ENCODE assay signal across 39 cellular contexts in the genomic region with DNA sequence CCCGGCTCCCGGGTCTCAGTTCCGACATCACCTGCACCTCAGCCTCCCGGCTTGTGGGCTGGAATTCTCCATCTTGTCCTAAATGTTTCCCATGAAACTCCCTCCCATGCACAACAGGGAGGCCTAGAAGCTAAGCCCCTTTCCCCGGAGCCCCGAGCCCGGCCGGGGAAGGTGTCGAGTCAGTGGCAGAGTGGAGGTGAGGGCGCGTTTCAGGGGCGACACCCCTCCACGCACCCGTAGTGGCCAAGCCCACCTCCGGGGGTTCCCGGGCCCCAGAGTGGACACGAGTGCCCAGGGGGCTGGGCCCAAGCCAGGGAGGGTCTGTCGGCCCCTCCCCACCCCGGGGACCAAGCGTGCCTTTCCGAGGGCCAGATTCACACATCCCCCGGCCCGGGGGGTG. TPM values are rescaled to one million over a fixed set of nuclear protein-coding genes. Genes with fewer than 3 reads are reported as not detected.
"Had no signal": no experiment of that assay in that cellular context is flagged by ENCODE, and none has a peak within 500 bp of the region (broad histone marks: within the 10 kb centered on the region; RNA-seq: fewer than 3 reads in every experiment).

No MANE protein-coding gene starts in this region.

- H3K27me3 Mint-ChIP-seq: activated CD4-positive, alpha-beta memory T cell treated with anti-CD3 and anti-CD28 coated beads, Interleukin-2, amount 10 ng/mL, durations not matched to agents 7 days and 5 days; activated CD4-positive, alpha-beta T cell treated with anti-CD3 and anti-CD28 coated beads for 36 hours; activated CD4-positive, alpha-beta T cell treated with anti-CD3 and anti-CD28 coated beads, Interleukin-2, amount 10 ng/mL, durations not matched to agents 7 days and 5 days; activated CD8-positive, alpha-beta memory T cell treated with anti-CD3 and anti-CD28 coated beads, Interleukin-2, amount 10 ng/mL, durations not matched to agents 7 days and 5 days; activated naive CD4-positive, alpha-beta T cell treated with anti-CD3 and anti-CD28 coated beads, Interleukin-2, amount 10 ng/mL, durations not matched to agents 7 days and 5 days; activated naive CD4-positive, alpha-beta T cell treated with anti-CD3 and anti-CD28 coated beads, Interleukin-2, amount 50 U/mL, for 24 hours; activated naive CD8-positive, alpha-beta T cell; activated naive CD8-positive, alpha-beta T cell treated with anti-CD3 and anti-CD28 coated beads, Interleukin-2, amount 10 ng/mL, durations not matched to agents 7 days and 5 days; activated naive CD8-positive, alpha-beta T cell treated with anti-CD3 and anti-CD28 coated beads, Interleukin-2, amount 50 U/mL, for 24 hours; activated T-cell treated with anti-CD3 and anti-CD28 coated beads, Interleukin-2, amount 50 U/mL, for 24 hours; brain; central memory CD8-positive, alpha-beta T cell had no signal

- H3K27ac ChIP-seq: ascending aorta, cardiac muscle cell, VCaP had no signal

- H3K36me3 ChIP-seq: ascending aorta, cardiac muscle cell had no signal

- H3K4me1 ChIP-seq: ascending aorta had no signal

- H3K4me1 Mint-ChIP-seq: activated CD4-positive, alpha-beta memory T cell treated with anti-CD3 and anti-CD28 coated beads, Interleukin-2, amount 10 ng/mL, durations not matched to agents 7 days and 5 days; activated CD4-positive, alpha-beta T cell treated with anti-CD3 and anti-CD28 coated beads for 36 hours; activated CD4-positive, alpha-beta T cell treated with anti-CD3 and anti-CD28 coated beads, Interleukin-2, amount 10 ng/mL, durations not matched to agents 7 days and 5 days; activated CD8-positive, alpha-beta memory T cell treated with anti-CD3 and anti-CD28 coated beads, Interleukin-2, amount 10 ng/mL, durations not matched to agents 7 days and 5 days; activated naive CD4-positive, alpha-beta T cell treated with anti-CD3 and anti-CD28 coated beads, Interleukin-2, amount 10 ng/mL, durations not matched to agents 7 days and 5 days; activated naive CD4-positive, alpha-beta T cell treated with anti-CD3 and anti-CD28 coated beads, Interleukin-2, amount 50 U/mL, for 24 hours; activated naive CD8-positive, alpha-beta T cell treated with anti-CD3 and anti-CD28 coated beads, Interleukin-2, amount 10 ng/mL, durations not matched to agents 7 days and 5 days; activated naive CD8-positive, alpha-beta T cell treated with anti-CD3 and anti-CD28 coated beads, Interleukin-2, amount 50 U/mL, for 24 hours; central memory CD8-positive, alpha-beta T cell; WTC11 had no signal

- H3K4me3 Mint-ChIP-seq: activated CD4-positive, alpha-beta memory T cell treated with anti-CD3 and anti-CD28 coated beads, Interleukin-2, amount 10 ng/mL, durations not matched to agents 7 days and 5 days; activated CD4-positive, alpha-beta T cell treated with anti-CD3 and anti-CD28 coated beads for 36 hours; activated CD4-positive, alpha-beta T cell treated with anti-CD3 and anti-CD28 coated beads, Interleukin-2, amount 10 ng/mL, durations not matched to agents 7 days and 5 days; activated CD8-positive, alpha-beta memory T cell treated with anti-CD3 and anti-CD28 coated beads, Interleukin-2, amount 10 ng/mL, durations not matched to agents 7 days and 5 days; activated CD8-positive, alpha-beta T cell treated with anti-CD3 and anti-CD28 coated beads, Interleukin-2, amount 10 ng/mL, durations not matched to agents 7 days and 5 days; activated naive CD4-positive, alpha-beta T cell treated with anti-CD3 and anti-CD28 coated beads, Interleukin-2, amount 10 ng/mL, durations not matched to agents 7 days and 5 days; activated naive CD4-positive, alpha-beta T cell treated with anti-CD3 and anti-CD28 coated beads, Interleukin-2, amount 50 U/mL, for 24 hours; activated naive CD8-positive, alpha-beta T cell; activated naive CD8-positive, alpha-beta T cell treated with anti-CD3 and anti-CD28 coated beads, Interleukin-2, amount 10 ng/mL, durations not matched to agents 7 days and 5 days; activated naive CD8-positive, alpha-beta T cell treated with anti-CD3 and anti-CD28 coated beads, Interleukin-2, amount 50 U/mL, for 24 hours; activated T-cell treated with anti-CD3 and anti-CD28 coated beads, Interleukin-2, amount 50 U/mL, for 24 hours; brain; central memory CD8-positive, alpha-beta T cell; T-helper 1 cell treated with Interleukin-12 subunit alpha and Interleukin-12 subunit beta and Interleukin-4 antibody, amounts not matched to agents 30 μg/mL and 1 μg/mL, for 36 hours; T-helper 2 cell treated with Interferon-gamma antibody and Interleukin-4, amounts not matched to agents 5 μg/mL and 100 μg/mL, for 36 hours; WTC11 had no signal

- H3K27ac Mint-ChIP-seq: activated CD4-positive, alpha-beta memory T cell treated with anti-CD3 and anti-CD28 coated beads, Interleukin-2, amount 10 ng/mL, durations not matched to agents 7 days and 5 days; activated CD4-positive, alpha-beta T cell treated with anti-CD3 and anti-CD28 coated beads for 36 hours; activated CD4-positive, alpha-beta T cell treated with anti-CD3 and anti-CD28 coated beads, Interleukin-2, amount 10 ng/mL, durations not matched to agents 7 days and 5 days; activated CD8-positive, alpha-beta memory T cell treated with anti-CD3 and anti-CD28 coated beads, Interleukin-2, amount 10 ng/mL, durations not matched to agents 7 days and 5 days; activated CD8-positive, alpha-beta T cell treated with anti-CD3 and anti-CD28 coated beads, Interleukin-2, amount 10 ng/mL, durations not matched to agents 7 days and 5 days; activated naive CD4-positive, alpha-beta T cell treated with anti-CD3 and anti-CD28 coated beads, Interleukin-2, amount 10 ng/mL, durations not matched to agents 7 days and 5 days; activated naive CD4-positive, alpha-beta T cell treated with anti-CD3 and anti-CD28 coated beads, Interleukin-2, amount 50 U/mL, for 24 hours; activated naive CD8-positive, alpha-beta T cell; activated naive CD8-positive, alpha-beta T cell treated with anti-CD3 and anti-CD28 coated beads, Interleukin-2, amount 10 ng/mL, durations not matched to agents 7 days and 5 days; activated naive CD8-positive, alpha-beta T cell treated with anti-CD3 and anti-CD28 coated beads, Interleukin-2, amount 50 U/mL, for 24 hours; activated T-cell treated with anti-CD3 and anti-CD28 coated beads, Interleukin-2, amount 50 U/mL, for 24 hours; activated T-helper 2 cell treated with anti-CD3 and anti-CD28 coated beads, Interferon-gamma antibody, Interleukin-2, Interleukin-4, amounts not matched to agents 10 μg/mL and 5 μg/mL and 100 μg/mL, durations not matched to agents 14 hours and 24 hours and 36 hours; T-helper 1 cell treated with Interleukin-12 subunit alpha and Interleukin-12 subunit beta and Interleukin-4 antibody, amounts not matched to agents 30 μg/mL and 1 μg/mL, for 36 hours; T-helper 2 cell treated with Interferon-gamma antibody and Interleukin-4, amounts not matched to agents 5 μg/mL and 100 μg/mL, for 36 hours; WTC11 had no signal

- DNase-seq: activated CD4-positive, alpha-beta memory T cell treated with anti-CD3 and anti-CD28 coated beads, Interleukin-2, amount 10 ng/mL, durations not matched to agents 7 days and 5 days; activated CD4-positive, alpha-beta T cell treated with anti-CD3 and anti-CD28 coated beads for 1 hour; activated CD4-positive, alpha-beta T cell treated with anti-CD3 and anti-CD28 coated beads for 36 hours; activated CD4-positive, alpha-beta T cell treated with anti-CD3 and anti-CD28 coated beads for 48 hours; activated CD4-positive, alpha-beta T cell treated with anti-CD3 and anti-CD28 coated beads, Interleukin-2, amount 10 ng/mL, durations not matched to agents 7 days and 5 days; activated CD4-positive, alpha-beta T cell treated with anti-CD3 and anti-CD28 coated beads, Interleukin-2, amount 50 U/mL, for 48 hours; activated CD4-positive, CD25-positive, alpha-beta regulatory T cell; activated CD8-positive, alpha-beta memory T cell treated with anti-CD3 and anti-CD28 coated beads for 24 hours; activated CD8-positive, alpha-beta memory T cell treated with anti-CD3 and anti-CD28 coated beads, Interleukin-2, amount 10 ng/mL, durations not matched to agents 7 days and 5 days; activated CD8-positive, alpha-beta memory T cell treated with anti-CD3 and anti-CD28 coated beads, Interleukin-2, amount 50 U/mL, for 48 hours; activated CD8-positive, alpha-beta T cell treated with anti-CD3 and anti-CD28 coated beads, Interleukin-2, amount 10 ng/mL, durations not matched to agents 7 days and 5 days; activated effector memory CD4-positive, alpha-beta T cell treated with Interleukin-2 at 50 U/mL for 16 hours; activated gamma-delta T cell; activated naive CD4-positive, alpha-beta T cell treated with anti-CD3 and anti-CD28 coated beads, Interleukin-2, amount 10 ng/mL, durations not matched to agents 7 days and 5 days; activated naive CD4-positive, alpha-beta T cell treated with Interleukin-2 at 50 U/mL for 16 hours; activated naive CD8-positive, alpha-beta T cell treated with anti-CD3 and anti-CD28 coated beads, Interleukin-2, amount 10 ng/mL, durations not matched to agents 7 days and 5 days; activated naive CD8-positive, alpha-beta T cell treated with anti-CD3 and anti-CD28 coated beads, Interleukin-2, amount 50 U/mL, for 24 hours; activated T-cell treated with anti-CD3 and anti-CD28 coated beads, Interleukin-2, amount 50 U/mL, for 24 hours; activated T-cell treated with anti-CD3 and anti-CD28 coated beads, Interleukin-2, amount 50 U/mL, for 48 hours; amygdala; anterior cingulate cortex; caudate nucleus; cerebellar nuclear complex; T-helper 2 cell; T-helper 9 cell had no signal

- H3K9me3 ChIP-seq: ascending aorta had no signal

- ATAC-seq: activated CD4-positive, alpha-beta T cell treated with anti-CD3 and anti-CD28 coated beads for 36 hours; activated CD4-positive, CD25-positive, alpha-beta regulatory T cell treated with anti-CD3 and anti-CD28 coated beads, Interleukin-2, amount 50 U/mL, for 24 hours; activated CD8-positive, alpha-beta memory T cell treated with anti-CD3 and anti-CD28 coated beads, Interleukin-2, amount 10 ng/mL, durations not matched to agents 7 days and 5 days; activated CD8-positive, alpha-beta T cell treated with anti-CD3 and anti-CD28 coated beads, Interleukin-2, amount 10 ng/mL, durations not matched to agents 7 days and 5 days; activated naive CD8-positive, alpha-beta T cell treated with anti-CD3 and anti-CD28 coated beads, Interleukin-2, amount 50 U/mL, for 24 hours; WTC11 had no signal

- H3K9me3 Mint-ChIP-seq: activated CD4-positive, alpha-beta memory T cell treated with anti-CD3 and anti-CD28 coated beads, Interleukin-2, amount 10 ng/mL, durations not matched to agents 7 days and 5 days; activated CD4-positive, alpha-beta T cell treated with anti-CD3 and anti-CD28 coated beads, Interleukin-2, amount 10 ng/mL, durations not matched to agents 7 days and 5 days; activated naive CD4-positive, alpha-beta T cell treated with anti-CD3 and anti-CD28 coated beads, Interleukin-2, amount 10 ng/mL, durations not matched to agents 7 days and 5 days; activated naive CD4-positive, alpha-beta T cell treated with anti-CD3 and anti-CD28 coated beads, Interleukin-2, amount 50 U/mL, for 24 hours; activated naive CD8-positive, alpha-beta T cell treated with anti-CD3 and anti-CD28 coated beads, Interleukin-2, amount 10 ng/mL, durations not matched to agents 7 days and 5 days; activated naive CD8-positive, alpha-beta T cell treated with anti-CD3 and anti-CD28 coated beads, Interleukin-2, amount 50 U/mL, for 24 hours; activated T-cell treated with anti-CD3 and anti-CD28 coated beads, Interleukin-2, amount 50 U/mL, for 24 hours; activated T-helper 2 cell treated with anti-CD3 and anti-CD28 coated beads, Interferon-gamma antibody, Interleukin-2, Interleukin-4, amounts not matched to agents 10 μg/mL and 5 μg/mL and 100 μg/mL, durations not matched to agents 14 hours and 24 hours and 36 hours; brain; central memory CD8-positive, alpha-beta T cell; T-helper 1 cell treated with Interleukin-12 subunit alpha and Interleukin-12 subunit beta and Interleukin-4 antibody, amounts not matched to agents 30 μg/mL and 1 μg/mL, for 36 hours; T-helper 2 cell treated with Interferon-gamma antibody and Interleukin-4, amounts not matched to agents 5 μg/mL and 100 μg/mL, for 36 hours; WTC11 had no signal

- H3K27me3 ChIP-seq: ascending aorta, cardiac muscle cell had no signal

- H3K36me3 Mint-ChIP-seq: activated CD8-positive, alpha-beta memory T cell treated with anti-CD3 and anti-CD28 coated beads, Interleukin-2, amount 10 ng/mL, durations not matched to agents 7 days and 5 days; activated naive CD4-positive, alpha-beta T cell treated with anti-CD3 and anti-CD28 coated beads, Interleukin-2, amount 10 ng/mL, durations not matched to agents 7 days and 5 days; activated naive CD4-positive, alpha-beta T cell treated with anti-CD3 and anti-CD28 coated beads, Interleukin-2, amount 50 U/mL, for 24 hours; activated naive CD8-positive, alpha-beta T cell; activated naive CD8-positive, alpha-beta T cell treated with anti-CD3 and anti-CD28 coated beads, Interleukin-2, amount 10 ng/mL, durations not matched to agents 7 days and 5 days; brain; WTC11 had no signal

- H3K4me3 ChIP-seq: ascending aorta, cardiac muscle cell had no signal

RNA-seq across cellular contexts. Expression of gene C1QTNF8, which starts 25.0 kb away (rescaled TPM):
- total RNA-seq: activated CD4-positive, alpha-beta memory T cell treated with anti-CD3 and anti-CD28 coated beads, Interleukin-2, amount 10 ng/mL, durations not matched to agents 7 days and 5 days; activated CD4-positive, alpha-beta T cell treated with anti-CD3 and anti-CD28 coated beads for 36 hours; activated CD4-positive, alpha-beta T cell treated with anti-CD3 and anti-CD28 coated beads, Interleukin-2, amount 10 ng/mL, durations not matched to agents 7 days and 5 days; activated CD8-positive, alpha-beta memory T cell treated with anti-CD3 and anti-CD28 coated beads, Interleukin-2, amount 10 ng/mL, durations not matched to agents 7 days and 5 days; activated CD8-positive, alpha-beta T cell treated with anti-CD3 and anti-CD28 coated beads, Interleukin-2, amount 10 ng/mL, durations not matched to agents 7 days and 5 days; activated naive CD8-positive, alpha-beta T cell treated with anti-CD3 and anti-CD28 coated beads, Interleukin-2, amount 10 ng/mL, durations not matched to agents 7 days and 5 days; activated T-helper 2 cell treated with anti-CD3 and anti-CD28 coated beads, Interferon-gamma antibody, Interleukin-2, Interleukin-4, amounts not matched to agents 10 μg/mL and 5 μg/mL and 100 μg/mL, durations not matched to agents 14 hours and 24 hours and 36 hours; ascending aorta; bronchial epithelial cell had no signal
- polyA plus RNA-seq: adipose tissue, cardiac muscle cell had no signal

RNA-seq across cellular contexts. Expression of gene CACNA1H, which starts 31.9 kb away (rescaled TPM):
- total RNA-seq: bronchial epithelial cell had no signal

RNA-seq across cellular contexts. Expression of gene SSTR5, which starts 48.5 kb away (rescaled TPM):
- total RNA-seq: activated CD4-positive, alpha-beta memory T cell treated with anti-CD3 and anti-CD28 coated beads, Interleukin-2, amount 10 ng/mL, durations not matched to agents 7 days and 5 days; activated CD4-positive, alpha-beta T cell treated with anti-CD3 and anti-CD28 coated beads for 36 hours; activated CD4-positive, alpha-beta T cell treated with anti-CD3 and anti-CD28 coated beads, Interleukin-2, amount 10 ng/mL, durations not matched to agents 7 days and 5 days; activated CD8-positive, alpha-beta memory T cell treated with anti-CD3 and anti-CD28 coated beads, Interleukin-2, amount 10 ng/mL, durations not matched to agents 7 days and 5 days; activated CD8-positive, alpha-beta T cell treated with anti-CD3 and anti-CD28 coated beads, Interleukin-2, amount 10 ng/mL, durations not matched to agents 7 days and 5 days; activated naive CD8-positive, alpha-beta T cell treated with anti-CD3 and anti-CD28 coated beads, Interleukin-2, amount 10 ng/mL, durations not matched to agents 7 days and 5 days; activated T-helper 2 cell treated with anti-CD3 and anti-CD28 coated beads, Interferon-gamma antibody, Interleukin-2, Interleukin-4, amounts not matched to agents 10 μg/mL and 5 μg/mL and 100 μg/mL, durations not matched to agents 14 hours and 24 hours and 36 hours; ascending aorta; bronchial epithelial cell; cardiac muscle cell had no signal
- polyA plus RNA-seq: cardiac muscle cell had no signal
